Comparison of ENCODE assay signal across 34 cellular contexts in genomic region chr11:120357620-120358019, GRCh38.
"Had no signal": no experiment of that assay in that cellular context is flagged by ENCODE, and none has a peak within 500 bp of the region (broad histone marks: within the 10 kb centered on the region; RNA-seq: fewer than 3 reads in every experiment).

No MANE protein-coding gene starts in this region.

- H3K27ac ChIP-seq: adrenal gland, body of pancreas, brain microvascular endothelial cell, breast epithelium, VCaP had no signal

- DNase-seq: activated B cell treated with CpG ODN at 0.5 μM for 24 hours; activated CD4-positive, alpha-beta memory T cell treated with anti-CD3 and anti-CD28 coated beads for 36 hours; activated CD4-positive, alpha-beta T cell treated with anti-CD3 and anti-CD28 coated beads for 4 hours; activated CD4-positive, alpha-beta T cell treated with anti-CD3 and anti-CD28 coated beads, Interleukin-2, amount 10 ng/mL, durations not matched to agents 24 days and 14 days; activated CD4-positive, alpha-beta T cell treated with anti-CD3 and anti-CD28 coated beads, Interleukin-2, amount 50 U/mL, for 1 hour; activated CD4-positive, alpha-beta T cell treated with anti-CD3 and anti-CD28 coated beads, Interleukin-2, amount 50 U/mL, for 4 hours; activated CD4-positive, CD25-positive, alpha-beta regulatory T cell treated with anti-CD3 and anti-CD28 coated beads, Interleukin-2, amount 50 U/mL, for 72 hours; activated CD8-positive, alpha-beta memory T cell treated with anti-CD3 and anti-CD28 coated beads, Interleukin-2, amount 50 U/mL, for 4 hours; activated CD8-positive, alpha-beta T cell treated with anti-CD3 and anti-CD28 coated beads for 36 hours; activated effector memory CD4-positive, alpha-beta T cell treated with anti-CD3 and anti-CD28 coated beads, Interleukin-2, amount 50 U/mL, for 16 hours; activated gamma-delta T cell treated with Interleukin-2 at 50 U/mL for 16 hours; activated naive CD4-positive, alpha-beta T cell; activated naive CD4-positive, alpha-beta T cell treated with anti-CD3 and anti-CD28 coated beads for 36 hours; activated naive CD4-positive, alpha-beta T cell treated with anti-CD3 and anti-CD28 coated beads, Interleukin-2, amount 50 U/mL, for 16 hours; activated naive CD8-positive, alpha-beta T cell treated with anti-CD3 and anti-CD28 coated beads for 36 hours; activated T-cell treated with anti-CD3 and anti-CD28 coated beads for 4 hours; activated T-cell treated with anti-CD3 and anti-CD28 coated beads, Interleukin-2, amount 50 U/mL, for 1 hour; activated T-cell treated with anti-CD3 and anti-CD28 coated beads, Interleukin-2, amount 50 U/mL, for 4 hours; activated T-cell treated with anti-CD3 and anti-CD28 coated beads, Interleukin-2, amount 50 U/mL, for 72 hours; adrenal gland; amniotic stem cell; aorta; body of pancreas; brain microvascular endothelial cell; central memory CD4-positive, alpha-beta T cell; T-cell; T-helper 2 cell; T-helper 9 cell had no signal

- ATAC-seq: activated CD8-positive, alpha-beta T cell treated with anti-CD3 and anti-CD28 coated beads for 36 hours; activated naive CD4-positive, alpha-beta T cell treated with anti-CD3 and anti-CD28 coated beads, Interleukin-2, amount 50 U/mL, for 72 hours; activated T-cell treated with anti-CD3 and anti-CD28 coated beads, Interleukin-2, amount 50 U/mL, for 4 hours; activated T-cell treated with anti-CD3 and anti-CD28 coated beads, Interleukin-2, amount 50 U/mL, for 72 hours; activated T-helper 17 cell treated with anti-CD3 and anti-CD28 coated beads, Interleukin-2, amount 50 U/mL, for 72 hours; body of pancreas; T-cell had no signal

- H3K36me3 ChIP-seq: adrenal gland, brain microvascular endothelial cell, breast epithelium had no signal

- H3K4me1 ChIP-seq: breast epithelium had no signal

- H3K4me1 Mint-ChIP-seq: activated B cell treated with CpG ODN at 0.5 μM for 24 hours; activated CD4-positive, alpha-beta T cell treated with anti-CD3 and anti-CD28 coated beads, Interleukin-2, amount 10 ng/mL, durations not matched to agents 24 days and 14 days; activated naive CD8-positive, alpha-beta T cell treated with anti-CD3 and anti-CD28 coated beads for 36 hours; activated T-helper 17 cell treated with anti-CD3 and anti-CD28 coated beads, Interleukin-2, amount 50 U/mL, for 72 hours; T-cell had no signal

- H3K4me3 ChIP-seq: adrenal gland, body of pancreas, breast epithelium had no signal

- H3K9me3 ChIP-seq: adrenal gland, body of pancreas, breast epithelium had no signal

- H3K4me3 Mint-ChIP-seq: activated B cell treated with CpG ODN at 0.5 μM for 24 hours; activated CD4-positive, alpha-beta memory T cell treated with anti-CD3 and anti-CD28 coated beads for 36 hours; activated CD4-positive, alpha-beta T cell treated with anti-CD3 and anti-CD28 coated beads, Interleukin-2, amount 10 ng/mL, durations not matched to agents 24 days and 14 days; activated CD8-positive, alpha-beta T cell treated with anti-CD3 and anti-CD28 coated beads for 36 hours; activated naive CD4-positive, alpha-beta T cell treated with anti-CD3 and anti-CD28 coated beads for 36 hours; activated naive CD8-positive, alpha-beta T cell treated with anti-CD3 and anti-CD28 coated beads for 36 hours; activated T-cell treated with anti-CD3 and anti-CD28 coated beads, Interleukin-2, amount 50 U/mL, for 4 hours; activated T-cell treated with anti-CD3 and anti-CD28 coated beads, Interleukin-2, amount 50 U/mL, for 72 hours; activated T-helper 1 cell treated with anti-CD3 and anti-CD28 coated beads, Interleukin-12 subunit alpha, Interleukin-12 subunit beta, Interleukin-2, Interleukin-4 antibody, amounts not matched to agents 30 ng/mL and 10 ng/mL and 1 ng/mL, durations not matched to agents 14 hours and 24 hours and 36 hours; activated T-helper 17 cell treated with anti-CD3 and anti-CD28 coated beads, Interleukin-2, amount 50 U/mL, for 72 hours; T-cell; T-helper 2 cell treated with Interferon-gamma antibody and Interleukin-4, amounts not matched to agents 5 μg/mL and 100 μg/mL, for 36 hours had no signal

- H3K36me3 Mint-ChIP-seq: activated CD4-positive, alpha-beta memory T cell treated with anti-CD3 and anti-CD28 coated beads for 36 hours; activated naive CD4-positive, alpha-beta T cell treated with anti-CD3 and anti-CD28 coated beads, Interleukin-2, amount 50 U/mL, for 72 hours had no signal

- H3K27me3 ChIP-seq: adrenal gland, body of pancreas, brain microvascular endothelial cell, breast epithelium had no signal

- H3K27ac Mint-ChIP-seq: activated B cell treated with CpG ODN at 0.5 μM for 24 hours; activated CD4-positive, alpha-beta memory T cell treated with anti-CD3 and anti-CD28 coated beads for 36 hours; activated CD4-positive, alpha-beta T cell treated with anti-CD3 and anti-CD28 coated beads, Interleukin-2, amount 10 ng/mL, durations not matched to agents 24 days and 14 days; activated CD8-positive, alpha-beta T cell treated with anti-CD3 and anti-CD28 coated beads for 36 hours; activated naive CD4-positive, alpha-beta T cell treated with anti-CD3 and anti-CD28 coated beads for 36 hours; activated naive CD4-positive, alpha-beta T cell treated with anti-CD3 and anti-CD28 coated beads, Interleukin-2, amount 50 U/mL, for 72 hours; activated naive CD8-positive, alpha-beta T cell treated with anti-CD3 and anti-CD28 coated beads for 36 hours; activated T-cell treated with anti-CD3 and anti-CD28 coated beads, Interleukin-2, amount 50 U/mL, for 72 hours; activated T-helper 1 cell treated with anti-CD3 and anti-CD28 coated beads, Interleukin-12 subunit alpha, Interleukin-12 subunit beta, Interleukin-2, Interleukin-4 antibody, amounts not matched to agents 30 ng/mL and 10 ng/mL and 1 ng/mL, durations not matched to agents 14 hours and 24 hours and 36 hours; activated T-helper 17 cell treated with anti-CD3 and anti-CD28 coated beads, Interleukin-2, amount 50 U/mL, for 72 hours; T-cell; T-helper 2 cell treated with Interferon-gamma antibody and Interleukin-4, amounts not matched to agents 5 μg/mL and 100 μg/mL, for 36 hours had no signal
